ENCODE assay signal across 18 cellular contexts in the genomic region with DNA sequence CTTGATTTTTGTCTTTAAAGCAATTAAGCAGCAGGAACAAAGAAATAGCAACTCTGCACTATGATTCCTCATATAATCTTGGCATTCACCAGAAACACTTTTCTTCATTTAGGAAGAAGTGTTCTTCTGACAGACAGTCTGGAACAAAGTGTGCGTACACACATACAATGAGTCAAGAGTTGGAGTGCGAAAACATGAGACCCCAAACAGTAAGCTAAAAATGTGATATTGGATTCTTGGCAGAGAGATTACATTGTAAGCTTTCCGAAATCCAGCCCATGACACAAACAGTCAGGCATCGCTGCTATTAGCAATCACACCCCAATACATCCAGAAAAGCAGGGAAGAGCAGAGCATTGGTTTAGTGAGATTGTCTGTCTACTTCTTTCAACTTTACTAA.
"Had no signal": no experiment of that assay in that cellular context is flagged by ENCODE, and none has a peak within 500 bp of the region (broad histone marks: within the 10 kb centered on the region; RNA-seq: fewer than 3 reads in every experiment).

No MANE protein-coding gene starts in this region.

- DNase-seq: effector memory CD4-positive, alpha-beta T cell; gastrocnemius medialis; left colon; left ventricle myocardium superior; mesendoderm; naive thymus-derived CD4-positive, alpha-beta T cell; nephron progenitor cell; psoas muscle; retina; right lobe of liver; spleen; stimulated activated CD4-positive, alpha-beta T cell treated with anti-CD3 and anti-CD28 coated beads, Interleukin-15, amount 100 ng/mL, for 24 hours; stimulated activated CD4-positive, alpha-beta T cell treated with anti-CD3 and anti-CD28 coated beads, Interleukin-1b, Interleukin-23, amount 100 ng/mL, for 48 hours; stimulated activated CD4-positive, alpha-beta T cell treated with anti-CD3 and anti-CD28 coated beads, Interleukin-4, amount 100 ng/mL, for 24 hours; testis; upper lobe of right lung had no signal

- H3K4me3 ChIP-seq: gastrocnemius medialis, psoas muscle, right lobe of liver, spleen, testis, tibial nerve, upper lobe of right lung, vagina had no signal
